In the genomic region with DNA sequence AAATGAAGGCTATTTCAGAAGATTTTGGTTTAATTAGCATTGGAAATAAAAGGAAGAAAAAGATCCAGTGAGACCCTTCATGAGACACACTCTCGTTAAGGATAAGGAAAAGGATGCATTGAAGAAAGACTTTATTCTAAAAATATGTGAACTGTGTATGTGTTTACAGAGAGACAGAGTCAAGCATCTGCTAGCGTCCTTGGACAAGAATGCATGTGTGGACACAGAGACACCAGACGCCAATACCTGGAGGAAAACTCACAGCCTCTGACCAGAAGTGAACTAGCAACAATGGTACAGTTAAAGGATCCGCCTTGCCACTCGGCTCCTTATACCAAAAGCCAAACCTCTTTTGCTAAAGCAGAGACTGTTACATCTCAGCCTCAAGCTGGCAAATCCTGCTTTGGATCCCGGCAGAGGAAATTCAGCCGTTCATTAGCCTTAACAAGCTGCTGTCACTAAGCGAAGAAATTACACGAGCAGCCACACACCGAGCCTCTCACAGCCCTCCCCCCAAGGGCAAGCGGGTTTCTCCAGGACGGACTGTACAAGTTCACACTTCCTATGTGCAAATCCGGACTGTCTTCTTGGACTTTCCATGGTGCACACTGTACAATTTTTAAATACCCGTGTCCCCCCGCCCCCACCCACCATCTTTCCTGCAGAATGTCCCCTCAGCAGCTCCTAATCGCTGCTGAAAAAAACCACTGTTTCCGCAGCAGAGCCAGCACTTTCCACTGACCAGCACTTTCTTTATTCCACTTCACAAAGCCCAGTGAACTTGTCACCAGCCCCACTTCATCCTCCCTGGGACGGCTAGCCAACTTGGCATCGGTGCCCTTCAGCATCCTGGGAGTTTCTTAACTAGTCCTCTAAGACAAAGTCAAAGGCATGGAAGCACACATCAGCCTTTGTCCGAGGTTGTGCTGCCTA, we compare ENCODE assay signal across 1 cellular context.
TF ChIP-seq lines count a peak whose summit lies in the region.

No MANE protein-coding gene starts in this region.

TF ChIP-seq in IMR-90, 13 proteins besides CTCF, POLR2A, EP300 and RAD21 (continued from another document):
- no peak for TF ChIP-seq MAFK (IDR thresholded peaks at IDR 0.05; ENCODE audit: low read depth, low read length)
- TF ChIP-seq, protein P1, sequence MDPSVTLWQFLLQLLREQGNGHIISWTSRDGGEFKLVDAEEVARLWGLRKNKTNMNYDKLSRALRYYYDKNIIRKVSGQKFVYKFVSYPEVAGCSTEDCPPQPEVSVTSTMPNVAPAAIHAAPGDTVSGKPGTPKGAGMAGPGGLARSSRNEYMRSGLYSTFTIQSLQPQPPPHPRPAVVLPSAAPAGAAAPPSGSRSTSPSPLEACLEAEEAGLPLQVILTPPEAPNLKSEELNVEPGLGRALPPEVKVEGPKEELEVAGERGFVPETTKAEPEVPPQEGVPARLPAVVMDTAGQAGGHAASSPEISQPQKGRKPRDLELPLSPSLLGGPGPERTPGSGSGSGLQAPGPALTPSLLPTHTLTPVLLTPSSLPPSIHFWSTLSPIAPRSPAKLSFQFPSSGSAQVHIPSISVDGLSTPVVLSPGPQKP (IDR thresholded peaks at IDR 0.05; ENCODE audit: borderline replicate concordance, low read depth, low read length), result no peak
- 0 out of 2 replicates have a peak, but pooled peaks have one; percentile 7 for TF ChIP-seq MAZ (IDR thresholded peaks at IDR 0.05; ENCODE audit: borderline replicate concordance, low read depth, low read length)
- TF ChIP-seq FOS (IDR thresholded peaks at IDR 0.05; ENCODE audit: low read depth, low read length), result no peak
- TF ChIP-seq CHD1 (IDR thresholded peaks at IDR 0.05; ENCODE audit: low read depth, low read length), result peak; percentile 85
- no peak for TF ChIP-seq BHLHE40 (IDR thresholded peaks at IDR 0.05; ENCODE audit: low read depth, low read length)
- TF ChIP-seq MXI1 (IDR thresholded peaks at IDR 0.05; ENCODE audit: borderline replicate concordance, low read depth, low read length), result no peak
- TF ChIP-seq CEBPB (IDR thresholded peaks at IDR 0.05; ENCODE audit: low read depth, low read length), result no peak
